Comparison of ENCODE assay signal across 1 cellular context in genomic region chr6:158754738-158755137, GRCh38.
TF ChIP-seq lines count a peak whose summit lies in the region.

No MANE protein-coding gene starts in this region.

TF ChIP-seq in HepG2, 621 proteins besides CTCF, POLR2A, EP300 and RAD21 (continued from another document):
- TF ChIP-seq MTERF4 (CRISPR knock-in tag; IDR thresholded peaks at IDR 0.05), result no peak
- no peak for TF ChIP-seq PCBP1 (IDR thresholded peaks at IDR 0.05; ENCODE audit: borderline replicate concordance, low read depth, low read length)
- no peak for TF ChIP-seq ZNF816 (CRISPR knock-in tag; IDR thresholded peaks at IDR 0.05; ENCODE audit: borderline replicate concordance)
- TF ChIP-seq SMAD9 (CRISPR knock-in tag; IDR thresholded peaks at IDR 0.05), result no peak
- no peak for TF ChIP-seq PRDM4 (CRISPR knock-in tag; IDR thresholded peaks at IDR 0.05; ENCODE audit: borderline replicate concordance)
- no peak for TF ChIP-seq ZNF609 (CRISPR knock-in tag; IDR thresholded peaks at IDR 0.05; ENCODE audit: borderline replicate concordance)
- TF ChIP-seq MYC (CRISPR knock-in tag; IDR thresholded peaks at IDR 0.05; ENCODE audit: borderline replicate concordance), result no peak
- no peak for TF ChIP-seq NR2F2 (IDR thresholded peaks at IDR 0.05; ENCODE audit: borderline replicate concordance, low read depth)
- TF ChIP-seq MATR3 (CRISPR knock-in tag; IDR thresholded peaks at IDR 0.05), result no peak
- no peak for TF ChIP-seq SYNCRIP (IDR thresholded peaks at IDR 0.05; ENCODE audit: insufficient read depth, low read depth, low read length)
- no peak for TF ChIP-seq SUZ12 (IDR thresholded peaks at IDR 0.05; ENCODE audit: low read depth, low read length)
- TF ChIP-seq ADNP (CRISPR knock-in tag; IDR thresholded peaks at IDR 0.05), result no peak
- no peak for TF ChIP-seq ARHGAP35 (CRISPR knock-in tag; IDR thresholded peaks at IDR 0.05; ENCODE audit: borderline replicate concordance)
